Comparison of ENCODE assay signal across 9 cellular contexts in the genomic region with DNA sequence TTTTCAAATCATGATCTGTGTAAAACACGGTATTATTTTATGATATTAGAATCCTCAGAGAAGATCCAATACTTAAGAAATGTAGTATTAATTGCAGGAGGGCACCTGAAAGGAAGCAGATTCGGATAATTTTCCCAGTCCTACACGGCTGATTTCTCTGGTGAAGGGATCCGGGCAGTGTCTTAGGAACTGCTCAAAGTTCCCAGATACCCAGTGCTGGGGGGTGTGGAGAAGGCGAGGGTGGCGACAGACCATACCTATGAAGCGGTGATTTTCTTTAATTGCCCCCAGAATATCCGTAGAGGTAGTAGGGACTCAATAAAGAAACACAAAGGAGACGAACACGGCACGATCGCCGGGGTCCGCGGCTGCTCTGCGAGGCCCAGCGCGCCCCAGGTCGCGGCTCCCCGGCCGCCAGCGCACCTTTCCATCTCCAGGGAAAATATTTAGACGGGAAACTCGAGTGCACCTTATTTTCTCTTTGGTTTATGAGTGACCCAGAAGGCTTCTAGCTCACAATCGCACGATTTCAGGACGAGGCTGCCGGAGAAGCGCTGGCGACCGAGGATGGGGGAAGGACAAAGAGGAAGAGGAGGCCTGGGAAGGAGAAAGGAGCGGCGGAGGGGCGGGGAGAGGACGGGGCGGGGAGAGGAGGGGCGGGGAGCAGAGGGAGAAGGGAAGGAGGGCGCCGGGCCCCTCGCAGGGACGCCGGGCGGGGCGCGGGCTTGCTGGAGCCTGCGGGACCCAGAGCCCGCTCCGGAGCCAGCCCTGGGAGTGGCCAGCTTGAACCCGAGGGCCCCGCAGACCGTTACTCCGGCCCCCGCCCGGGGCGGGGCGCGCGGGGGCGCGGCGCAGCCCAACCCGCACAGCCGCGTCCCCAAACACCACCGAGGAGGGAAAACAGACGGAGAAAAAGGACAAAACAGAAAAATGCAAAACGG. TPM values are rescaled to one million over a fixed set of nuclear protein-coding genes. Genes with fewer than 3 reads are reported as not detected.
DNase-seq lines count a peak whose midpoint lies in the region; ATAC-seq and TF ChIP-seq lines count a peak whose summit lies in the region.
"Had no signal": no experiment of that assay in that cellular context is flagged by ENCODE, and none has a peak within 500 bp of the region (broad histone marks: within the 10 kb centered on the region; RNA-seq: fewer than 3 reads in every experiment).

No MANE protein-coding gene starts in this region.

- CTCF ChIA-PET in BJ (lab: Yijun Ruan, JAX): no interaction called here

- no peaks in the 10 kb centered on the region for H3K4me1 Mint-ChIP-seq in central memory CD8-positive, alpha-beta T cell
- H3K4me1 Mint-ChIP-seq in mesothelial cell of epicardium: peaks cover 36% of the 10 kb centered on the region

- H3K36me3 ChIP-seq in BJ (ENCODE audit: control insufficient read depth, insufficient read depth, low read length): no peaks in the 10 kb centered on the region

- peaks cover 5% of the 10 kb centered on the region for H3K36me3 Mint-ChIP-seq in central memory CD8-positive, alpha-beta T cell (ENCODE audit: insufficient read depth)
- H3K36me3 Mint-ChIP-seq in mesothelial cell of epicardium: no peaks in the 10 kb centered on the region

- no peaks in the 10 kb centered on the region for H3K27me3 ChIP-seq in BJ (ENCODE audit: control insufficient read depth, insufficient read depth, low read length)

- DNase-seq in BJ (ENCODE audit: low read depth): no peak
- DNase-seq in NCI-H1092 treated with DMSO at 0.1 percent for 48 hours (lab: John Stamatoyannopoulos, UW): peak; percentile 82
- DNase-seq in central memory CD8-positive, alpha-beta T cell (ENCODE audit: low spot score in 2 of 2): no peak
- DNase-seq in mesothelial cell of epicardium (ENCODE audit: low spot score in 2 of 2, unreplicated experiment in 2 of 2): peak; percentile 70 to 74
- DNase-seq in T-helper 9 cell: no peak
- DNase-seq in KG1 (lab: John Stamatoyannopoulos, UW): no peak
- DNase-seq: stimulated activated CD4-positive, alpha-beta T cell treated with anti-CD3 and anti-CD28 coated beads, Interleukin-1b, Interleukin-23, amount 100 ng/mL, for 48 hours had no signal

- peaks cover 36% of the 10 kb centered on the region for H3K27me3 Mint-ChIP-seq in central memory CD8-positive, alpha-beta T cell
- no peaks in the 10 kb centered on the region for H3K27me3 Mint-ChIP-seq in mesothelial cell of epicardium (ENCODE audit: low read depth)

- no peaks in the 10 kb centered on the region for H3K9me3 Mint-ChIP-seq in central memory CD8-positive, alpha-beta T cell
- H3K9me3 Mint-ChIP-seq in mesothelial cell of epicardium: no peaks in the 10 kb centered on the region

- TF ChIP-seq CTCF in BJ (IDR thresholded peaks at IDR 0.05; ENCODE audit: insufficient read depth, low read depth, low read length) (no peak), mesothelial cell of epicardium (IDR thresholded peaks at IDR 0.05; ENCODE audit: unreplicated experiment) (no peak)

- H3K27ac Mint-ChIP-seq in central memory CD8-positive, alpha-beta T cell (ENCODE audit: low read depth): no peak overlapping the region
- peak overlapping the region; percentile 96 for H3K27ac Mint-ChIP-seq in mesothelial cell of epicardium

- H3K4me3 ChIP-seq in BJ (ENCODE audit: low read depth, low read length): peak overlapping the region; percentile 64

- ATAC-seq in central memory CD8-positive, alpha-beta T cell (replicated peaks; ENCODE audit: extremely low read depth, poor library complexity, severe bottlenecking): no peak
- ATAC-seq in HG02885 (IDR thresholded peaks at IDR 0.05; ENCODE audit: poor library complexity, unreplicated experiment) (no peak), GM21526 (IDR thresholded peaks at IDR 0.05; ENCODE audit: low FRiP score, unreplicated experiment) (no peak)

- peak overlapping the region; percentile 13 for H3K4me3 Mint-ChIP-seq in central memory CD8-positive, alpha-beta T cell
- H3K4me3 Mint-ChIP-seq in mesothelial cell of epicardium: peak overlapping the region; percentile 89

- POLR2A ChIA-PET in BJ (lab: Charles Lee): no interaction called here

RNA-seq across cellular contexts. Expression of gene SOX11, which starts 1.2 kb away (rescaled TPM):
- polyA plus RNA-seq in BJ (2011; rRNA removed): 0.40 and 0.54 TPM in 2 replicates
- polyA minus RNA-seq in BJ (2011; rRNA and poly(A)+ RNA removed): 1.0 and 1.3 TPM in 2 replicates
- 45.0 to 47.0 TPM (median 46.2 TPM) in 3 replicates for total RNA-seq in mesothelial cell of epicardium

Comparison
In these comparisons a context has a peak if more than half of its experiments do, and no peak if none do; other contexts are left out.
1. DNase-seq: peak in NCI-H1092 treated with DMSO at 0.1 percent for 48 hours (single experiment) and mesothelial cell of epicardium (2 of 2); none in BJ (single experiment), central memory CD8-positive, alpha-beta T cell (0 of 2), T-helper 9 cell (single experiment) and KG1 (single experiment).